In the genomic region with DNA sequence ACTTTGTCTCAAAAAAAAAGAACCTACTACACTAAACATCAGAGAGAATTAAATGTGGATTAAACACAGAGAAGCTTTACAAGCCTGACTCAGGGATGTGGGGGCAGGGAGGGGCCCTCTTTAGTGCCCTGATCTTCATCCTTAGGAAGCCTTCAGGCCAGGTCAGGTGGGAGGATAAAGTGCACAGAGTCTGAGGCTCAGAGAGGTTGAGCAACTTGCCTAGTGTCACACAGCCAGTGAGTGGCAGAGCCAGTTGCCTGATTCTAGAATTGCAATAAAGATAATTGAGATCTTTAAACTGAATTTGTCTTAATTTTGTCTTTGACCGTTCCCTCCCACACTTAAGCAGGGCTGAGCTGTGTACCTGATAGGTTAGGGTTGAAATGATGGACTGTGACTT, we compare ENCODE assay signal across 2 cellular contexts.
TF ChIP-seq lines count a peak whose summit lies in the region.

No MANE protein-coding gene starts in this region.

TF ChIP-seq in HEK293, 187 proteins besides CTCF, POLR2A, EP300 and RAD21:
- peak; percentile 70; the same call in 1 of the 2 replicates for TF ChIP-seq ZNF768 (tag by site-specific recombination; IDR thresholded peaks at IDR 0.05)
- TF ChIP-seq ZNF48 (tag by site-specific recombination; IDR thresholded peaks at IDR 0.05) = no peak
TF ChIP-seq in HEK293: peak in this region for 1.

TF ChIP-seq in H1, 55 proteins besides CTCF, POLR2A, EP300 and RAD21:
- TF ChIP-seq CEBPB (IDR thresholded peaks at IDR 0.05; ENCODE audit: low read depth, low read length) (no peak), KDM1A (IDR thresholded peaks at IDR 0.05; ENCODE audit: borderline replicate concordance, low read length) (peak; percentile 48; the same call in 1 of the 2 replicates), SIX5 (IDR thresholded peaks at IDR 0.05; ENCODE audit: low read depth, low read length) (no peak), YY1 (IDR thresholded peaks at IDR 0.05; ENCODE audit: low read depth, low read length) (no peak), BRCA1 (IDR thresholded peaks at IDR 0.05; ENCODE audit: low read depth, low read length) (no peak)
- TF ChIP-seq, protein P1, sequence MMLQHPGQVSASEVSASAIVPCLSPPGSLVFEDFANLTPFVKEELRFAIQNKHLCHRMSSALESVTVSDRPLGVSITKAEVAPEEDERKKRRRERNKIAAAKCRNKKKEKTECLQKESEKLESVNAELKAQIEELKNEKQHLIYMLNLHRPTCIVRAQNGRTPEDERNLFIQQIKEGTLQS (IDR thresholded peaks at IDR 0.05; ENCODE audit: insufficient read depth, low read depth, low read length) = no peak
TF ChIP-seq in H1: peak in this region for 1.
